Comparison of ENCODE assay signal across 1 cellular context in the genomic region with DNA sequence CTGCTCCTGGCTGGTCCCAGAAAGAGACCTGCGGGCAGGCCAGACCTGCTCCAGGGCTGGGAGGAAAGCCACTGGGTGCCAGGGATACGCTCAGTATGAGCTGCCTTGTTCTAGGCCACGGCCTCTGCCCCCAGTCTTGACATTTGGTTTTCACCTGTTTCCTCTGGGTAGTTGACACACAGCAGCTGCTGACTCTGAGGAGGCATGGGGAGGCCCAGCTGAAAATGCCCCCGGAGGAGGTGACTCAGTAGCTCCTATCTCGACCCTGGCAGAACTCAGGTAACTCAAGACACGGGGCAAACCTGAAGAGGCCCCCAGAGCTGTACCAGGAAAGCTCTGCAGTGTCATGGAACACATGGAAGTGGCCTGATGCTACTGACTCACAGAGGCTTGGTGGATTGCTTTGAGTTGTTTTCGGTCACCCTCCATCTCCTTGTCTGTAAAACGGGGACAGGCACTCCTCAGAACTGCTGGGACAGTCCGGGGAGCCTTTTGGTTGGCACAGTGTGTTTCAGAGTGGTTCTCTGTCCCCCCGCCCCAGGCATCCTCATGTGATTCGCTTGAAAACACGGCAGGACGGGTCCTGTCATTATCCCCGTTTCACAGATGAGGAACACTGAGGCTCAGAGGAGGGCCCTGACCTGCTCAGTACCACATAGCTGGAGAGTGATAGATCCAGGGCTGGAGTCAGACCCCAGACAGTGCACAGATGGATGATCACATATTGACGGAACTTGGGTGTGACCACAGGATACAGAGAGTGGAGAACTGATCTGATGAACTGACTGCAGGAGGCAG.
TF ChIP-seq lines count a peak whose summit lies in the region.

No MANE protein-coding gene starts in this region.

TF ChIP-seq in SK-N-SH treated with all-trans-retinoic acid at 6 μM for 48 hours, 23 proteins besides CTCF, POLR2A, EP300 and RAD21 (continued from another document):
- TF ChIP-seq, protein P1, sequence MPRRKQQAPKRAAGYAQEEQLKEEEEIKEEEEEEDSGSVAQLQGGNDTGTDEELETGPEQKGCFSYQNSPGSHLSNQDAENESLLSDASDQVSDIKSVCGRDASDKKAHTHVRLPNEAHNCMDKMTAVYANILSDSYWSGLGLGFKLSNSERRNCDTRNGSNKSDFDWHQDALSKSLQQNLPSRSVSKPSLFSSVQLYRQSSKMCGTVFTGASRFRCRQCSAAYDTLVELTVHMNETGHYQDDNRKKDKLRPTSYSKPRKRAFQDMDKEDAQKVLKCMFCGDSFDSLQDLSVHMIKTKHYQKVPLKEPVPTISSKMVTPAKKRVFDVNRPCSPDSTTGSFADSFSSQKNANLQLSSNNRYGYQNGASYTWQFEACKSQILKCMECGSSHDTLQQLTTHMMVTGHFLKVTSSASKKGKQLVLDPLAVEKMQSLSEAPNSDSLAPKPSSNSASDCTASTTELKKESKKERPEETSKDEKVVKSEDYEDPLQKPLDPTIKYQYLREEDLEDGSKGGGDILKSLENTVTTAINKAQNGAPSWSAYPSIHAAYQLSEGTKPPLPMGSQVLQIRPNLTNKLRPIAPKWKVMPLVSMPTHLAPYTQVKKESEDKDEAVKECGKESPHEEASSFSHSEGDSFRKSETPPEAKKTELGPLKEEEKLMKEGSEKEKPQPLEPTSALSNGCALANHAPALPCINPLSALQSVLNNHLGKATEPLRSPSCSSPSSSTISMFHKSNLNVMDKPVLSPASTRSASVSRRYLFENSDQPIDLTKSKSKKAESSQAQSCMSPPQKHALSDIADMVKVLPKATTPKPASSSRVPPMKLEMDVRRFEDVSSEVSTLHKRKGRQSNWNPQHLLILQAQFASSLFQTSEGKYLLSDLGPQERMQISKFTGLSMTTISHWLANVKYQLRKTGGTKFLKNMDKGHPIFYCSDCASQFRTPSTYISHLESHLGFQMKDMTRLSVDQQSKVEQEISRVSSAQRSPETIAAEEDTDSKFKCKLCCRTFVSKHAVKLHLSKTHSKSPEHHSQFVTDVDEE (CRISPR knock-in tag; IDR thresholded peaks at IDR 0.05): no peak
TF ChIP-seq in SK-N-SH treated with all-trans-retinoic acid at 6 μM for 48 hours: peak in this region for 0.
